In genomic region chrX:65731684-65732289, GRCh38 we compare ENCODE assay signal across 22 cellular contexts.
A peak's percentile ranks its signal among the peaks of the same experiment; 100 is the strongest.
DNase-seq lines count a peak whose midpoint lies in the region; ATAC-seq, FAIRE-seq and TF ChIP-seq lines count a peak whose summit lies in the region.
"Had no signal": no experiment of that assay in that cellular context is flagged by ENCODE, and none has a peak within 500 bp of the region (broad histone marks: within the 10 kb centered on the region; RNA-seq: fewer than 3 reads in every experiment).

No MANE protein-coding gene starts in this region.

- peaks cover 16 to 37% of the 10 kb centered on the region in 2 experiments for H3K79me1 ChIP-seq in IMR-90 (ENCODE audit: low read depth in 1 of 2, low read length in 2 of 2)

- H3K23ac ChIP-seq in IMR-90 (ENCODE audit: low read depth, low read length) = no peak overlapping the region

- no peak overlapping the region for H2BK20ac ChIP-seq in IMR-90 (ENCODE audit: low read depth, low read length)

- POLR2A ChIA-PET in IMR-90 (lab: Charles Lee; ENCODE audit: unreplicated experiment) = no interaction called here

- no peak overlapping the region for H3K18ac ChIP-seq in IMR-90 (ENCODE audit: low read depth, low read length)

- peaks cover 34% of the 10 kb centered on the region for H4K20me1 ChIP-seq in IMR-90 (ENCODE audit: insufficient read depth, low read length)

- in situ Hi-C loops in IMR-90 (cut with MboI; ENCODE audit: low sequenced_read_pairs) = no loop called here

- no peak overlapping the region for H3K4me3 Mint-ChIP-seq in activated T-cell treated with anti-CD3 and anti-CD28 coated beads, Interleukin-2, amount 50 U/mL, for 24 hours
- no peak overlapping the region for H3K4me3 Mint-ChIP-seq in activated naive CD8-positive, alpha-beta T cell

- H3K9me3 Mint-ChIP-seq in activated T-cell treated with anti-CD3 and anti-CD28 coated beads, Interleukin-2, amount 50 U/mL, for 24 hours = no peaks in the 10 kb centered on the region
- no peaks in the 10 kb centered on the region for H3K9me3 Mint-ChIP-seq in activated naive CD8-positive, alpha-beta T cell (ENCODE audit: low read depth)

- no peak overlapping the region for H2BK15ac ChIP-seq in IMR-90 (ENCODE audit: low read depth, low read length)

- no peak overlapping the region for H4K5ac ChIP-seq in IMR-90 (ENCODE audit: low read depth, low read length)

- peaks cover 59% of the 10 kb centered on the region for H3K4me1 Mint-ChIP-seq in activated T-cell treated with anti-CD3 and anti-CD28 coated beads, Interleukin-2, amount 50 U/mL, for 24 hours (ENCODE audit: low read depth)
- H3K4me1 Mint-ChIP-seq in activated naive CD8-positive, alpha-beta T cell (ENCODE audit: low read depth) = peaks cover 46% of the 10 kb centered on the region

- no peak overlapping the region for H3K14ac ChIP-seq in IMR-90 (replicated peaks; ENCODE audit: low read depth, low read length)

- no peak overlapping the region for H4K91ac ChIP-seq in IMR-90 (ENCODE audit: insufficient read depth, low read depth, low read length)

- CTCF ChIA-PET in IMR-90 (lab: Yijun Ruan, JAX) = no interaction called here

- no peak overlapping the region for H2AK9ac ChIP-seq in IMR-90 (replicated peaks; ENCODE audit: low read depth, low read length, poor library complexity)

- peak overlapping the region; percentile 85 for H3K27ac Mint-ChIP-seq in activated T-cell treated with anti-CD3 and anti-CD28 coated beads, Interleukin-2, amount 50 U/mL, for 24 hours
- H3K27ac Mint-ChIP-seq in activated naive CD8-positive, alpha-beta T cell = peak overlapping the region; percentile 84

- peaks cover 2% of the 10 kb centered on the region; the same call in 1 of the 2 replicates for H3K4me1 ChIP-seq in IMR-90 (ENCODE audit: control insufficient read depth, insufficient read depth, low read length)
- H3K4me1 ChIP-seq: adrenal gland, gastrocnemius medialis, psoas muscle had no signal

- H3K9me1 ChIP-seq in IMR-90 (ENCODE audit: insufficient read depth, low read length) = peaks cover 10% of the 10 kb centered on the region; the same call in 1 of the 2 replicates

- FAIRE-seq in H54 (lab: Jason Lieb, UNC) = no peak
- FAIRE-seq: H1 had no signal

- no peaks in the 10 kb centered on the region for H3K9me3 ChIP-seq in IMR-90 (ENCODE audit: control insufficient read depth, insufficient read depth, low read length)
- H3K9me3 ChIP-seq: adrenal gland, gastrocnemius medialis, psoas muscle had no signal

- no peak for DNase-seq in activated T-cell treated with anti-CD3 and anti-CD28 coated beads, Interleukin-2, amount 50 U/mL, for 24 hours
- no peak for DNase-seq in activated T-cell treated with anti-CD3 and anti-CD28 coated beads, Interleukin-2, amount 50 U/mL, for 1 hour
- DNase-seq in IMR-90 (no peak), AML-193 (lab: John Stamatoyannopoulos, UW) (no peak), H54 (ENCODE audit: insufficient read length, low spot score) (no peak)
- DNase-seq in stimulated activated naive CD8-positive, alpha-beta T cell treated with anti-CD3 and anti-CD28 coated beads, Interleukin-15, Interleukin-2, amounts not matched to agents 100 U/mL and 50 U/mL, for 24 hours = no peak
- DNase-seq: activated CD8-positive, alpha-beta memory T cell treated with anti-CD3 and anti-CD28 coated beads, Interleukin-2, amount 50 U/mL, for 48 hours; adrenal gland; DMS79 treated with DMSO at 0.1 percent for 48 hours; erythroblast; gastrocnemius medialis; KBM-7; mesendoderm; NCI-H1048; NCI-H2081 treated with DMSO at 0.1 percent for 48 hours; NCI-H524 treated with DMSO at 0.1 percent for 48 hours; psoas muscle had no signal

- WGBS in IMR-90 (ENCODE audit: extremely low coverage in 2 of 2, insufficient read length in 1 of 2), 2 experiments = 100% methylated on average over 1 of the region's 1 CpG; no CpG with 5 or more reads in 1 of the 2 experiments

- no peak overlapping the region for H3K4me3 ChIP-seq in IMR-90 (ENCODE audit: insufficient read depth, low read depth, low read length)
- H3K4me3 ChIP-seq: adrenal gland, gastrocnemius medialis, psoas muscle had no signal

- ATAC-seq in IMR-90 (ENCODE audit: low read depth) (no peak), GM21576 (IDR thresholded peaks at IDR 0.05; ENCODE audit: unreplicated experiment) (no peak)
- ATAC-seq in stimulated activated naive CD8-positive, alpha-beta T cell treated with anti-CD3 and anti-CD28 coated beads, Interleukin-15, Interleukin-2, amounts not matched to agents 100 U/mL and 50 U/mL, for 24 hours = peak; percentile 24
- ATAC-seq: gastrocnemius medialis, Right ventricle myocardium inferior had no signal

- H3K4ac ChIP-seq in IMR-90 (ENCODE audit: low read depth, low read length) = no peak overlapping the region

- BruUV-seq in IMR-90 (replicated peaks; lab: Mats Ljungman, UMichigan) = no TSS peak

- no peaks in the 10 kb centered on the region for H3K27me3 ChIP-seq in IMR-90 (ENCODE audit: control insufficient read depth, insufficient read depth, low read length)
- H3K27me3 ChIP-seq: adrenal gland, gastrocnemius medialis had no signal

- dilution Hi-C loops in IMR-90 (cut with HindIII; ENCODE audit: low sequenced_read_pairs, unreplicated experiment) = no loop called here

- peaks cover 15% of the 10 kb centered on the region for H3K27me3 Mint-ChIP-seq in activated T-cell treated with anti-CD3 and anti-CD28 coated beads, Interleukin-2, amount 50 U/mL, for 24 hours
- H3K27me3 Mint-ChIP-seq in activated naive CD8-positive, alpha-beta T cell = no peaks in the 10 kb centered on the region

- TF ChIP-seq POLR2A in IMR-90 (IDR thresholded peaks at IDR 0.05; ENCODE audit: low read depth, low read length) (no peak), H54 (IDR thresholded peaks at IDR 0.05; ENCODE audit: low read depth, low read length) (no peak)

- H2BK5ac ChIP-seq in IMR-90 (ENCODE audit: low read depth, low read length, poor library complexity, severe bottlenecking) = no peak overlapping the region

- peaks cover 53% of the 10 kb centered on the region for H3K36me3 ChIP-seq in IMR-90 (ENCODE audit: control insufficient read depth, insufficient read depth, low read length)

- no peak overlapping the region for H3K56ac ChIP-seq in IMR-90 (ENCODE audit: extremely low read depth, insufficient read depth, low read length)

- peaks cover 97% of the 10 kb centered on the region for H3K36me3 Mint-ChIP-seq in activated T-cell treated with anti-CD3 and anti-CD28 coated beads, Interleukin-2, amount 50 U/mL, for 24 hours (ENCODE audit: low read depth)
- H3K36me3 Mint-ChIP-seq in activated naive CD8-positive, alpha-beta T cell = no peaks in the 10 kb centered on the region

- no peak overlapping the region for H4K8ac ChIP-seq in IMR-90 (ENCODE audit: low read depth in 2 of 2, low read length in 2 of 2)

- no peak overlapping the region for H2AFZ ChIP-seq in IMR-90 (replicated peaks; ENCODE audit: low read length, poor library complexity)

- no peak overlapping the region for H2BK120ac ChIP-seq in IMR-90 (ENCODE audit: low read depth, low read length)

- no peak overlapping the region for H3K4me2 ChIP-seq in IMR-90 (ENCODE audit: low read depth, low read length)

- no peak for TF ChIP-seq CTCF in IMR-90 (conservative IDR thresholded peaks at IDR 0.05; ENCODE audit: low read depth, low read length)

- intact Hi-C loops in IMR-90 (cut with micrococcal nuclease) = no loop called here

- H2AK5ac ChIP-seq in IMR-90 (ENCODE audit: low read depth, low read length) = no peak overlapping the region

- no peak overlapping the region for H3K27ac ChIP-seq in IMR-90 (ENCODE audit: insufficient read depth, low read length)
- H3K27ac ChIP-seq: adrenal gland, C4-2B, gastrocnemius medialis, psoas muscle had no signal

- no peak for TF ChIP-seq RAD21 in IMR-90 (IDR thresholded peaks at IDR 0.05; ENCODE audit: low read length)

- H3K9ac ChIP-seq in IMR-90 (ENCODE audit: low read depth, low read length) = no peak overlapping the region

TF ChIP-seq in IMR-90, 13 proteins besides CTCF, POLR2A, EP300 and RAD21:
- TF ChIP-seq CEBPB (IDR thresholded peaks at IDR 0.05; ENCODE audit: low read depth, low read length) (0 out of 2 replicates have a peak, but pooled peaks have one; percentile 1), CHD1 (IDR thresholded peaks at IDR 0.05; ENCODE audit: low read depth, low read length) (no peak), NFE2L2 (IDR thresholded peaks at IDR 0.05; ENCODE audit: low read depth, low read length) (no peak), USF2 (IDR thresholded peaks at IDR 0.05; ENCODE audit: low read depth, low read length) (no peak)
